In the genomic region with DNA sequence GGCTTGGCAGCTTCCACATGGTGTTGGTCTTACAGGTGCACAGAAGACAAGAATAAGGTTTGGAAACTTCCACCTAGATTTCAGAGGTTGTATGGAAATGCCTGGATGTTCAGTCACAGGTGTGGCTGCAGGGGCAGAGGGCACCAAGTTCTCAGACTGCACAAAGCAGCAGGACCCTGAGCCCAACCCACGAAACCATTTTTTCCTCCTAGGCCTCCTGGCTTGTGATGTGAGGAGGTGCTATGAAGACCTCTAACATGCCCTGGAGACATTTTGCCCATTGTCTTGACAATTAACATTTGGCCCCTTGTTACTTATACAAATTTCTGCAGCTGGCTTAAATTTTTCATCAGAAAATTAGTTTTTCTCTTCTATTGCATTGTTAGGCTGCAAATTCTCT, we compare ENCODE assay signal across 24 cellular contexts.
"Had no signal": no experiment of that assay in that cellular context is flagged by ENCODE, and none has a peak within 500 bp of the region (broad histone marks: within the 10 kb centered on the region; RNA-seq: fewer than 3 reads in every experiment).

No MANE protein-coding gene starts in this region.

- DNase-seq: activated CD4-positive, alpha-beta memory T cell treated with anti-CD3 and anti-CD28 coated beads for 36 hours; activated CD4-positive, alpha-beta T cell treated with anti-CD3 and anti-CD28 coated beads for 36 hours; activated CD4-positive, alpha-beta T cell treated with anti-CD3 and anti-CD28 coated beads, Interleukin-2, amount 10 ng/mL, durations not matched to agents 24 days and 14 days; activated CD4-positive, CD25-positive, alpha-beta regulatory T cell; activated CD4-positive, CD25-positive, alpha-beta regulatory T cell treated with anti-CD3 and anti-CD28 coated beads, Interleukin-2, amount 50 U/mL, for 72 hours; activated CD8-positive, alpha-beta memory T cell treated with anti-CD3 and anti-CD28 coated beads, Interleukin-2, amount 10 ng/mL, durations not matched to agents 7 days and 5 days; activated CD8-positive, alpha-beta memory T cell treated with anti-CD3 and anti-CD28 coated beads, Interleukin-2, amount 50 U/mL, for 4 hours; activated CD8-positive, alpha-beta T cell treated with anti-CD3 and anti-CD28 coated beads, Interleukin-2, amount 10 ng/mL, durations not matched to agents 7 days and 5 days; activated gamma-delta T cell; activated naive CD4-positive, alpha-beta T cell; activated naive CD4-positive, alpha-beta T cell treated with anti-CD3 and anti-CD28 coated beads, Interleukin-2, amount 10 ng/mL, durations not matched to agents 7 days and 5 days; activated T-cell treated with anti-CD3 and anti-CD28 coated beads, Interleukin-2, amount 50 U/mL, for 1 hour; activated T-cell treated with anti-CD3 and anti-CD28 coated beads, Interleukin-2, amount 50 U/mL, for 72 hours; brain microvascular endothelial cell; cortex of kidney; dermis blood vessel endothelial cell; effector CD8-positive, alpha-beta T cell; foreskin fibroblast; T-helper 2 cell had no signal

- FAIRE-seq: bronchial epithelial cell, frontal cortex had no signal

- H3K36me3 ChIP-seq: ascending aorta, brain microvascular endothelial cell had no signal

- H3K27ac ChIP-seq: ascending aorta, brain microvascular endothelial cell had no signal

- H3K4me3 ChIP-seq: ascending aorta had no signal

- H3K27me3 ChIP-seq: ascending aorta, brain microvascular endothelial cell had no signal

- ATAC-seq: activated CD4-positive, alpha-beta T cell treated with anti-CD3 and anti-CD28 coated beads for 36 hours; activated CD8-positive, alpha-beta memory T cell treated with anti-CD3 and anti-CD28 coated beads, Interleukin-2, amount 10 ng/mL, durations not matched to agents 7 days and 5 days; activated CD8-positive, alpha-beta T cell treated with anti-CD3 and anti-CD28 coated beads, Interleukin-2, amount 10 ng/mL, durations not matched to agents 7 days and 5 days; activated naive CD4-positive, alpha-beta T cell treated with anti-CD3 and anti-CD28 coated beads, Interleukin-2, amount 50 U/mL, for 72 hours; activated T-cell treated with anti-CD3 and anti-CD28 coated beads, Interleukin-2, amount 50 U/mL, for 72 hours; esophagus mucosa had no signal

- H3K4me1 ChIP-seq: ascending aorta had no signal
